ENCODE assay signal across 8 cellular contexts in the genomic region with DNA sequence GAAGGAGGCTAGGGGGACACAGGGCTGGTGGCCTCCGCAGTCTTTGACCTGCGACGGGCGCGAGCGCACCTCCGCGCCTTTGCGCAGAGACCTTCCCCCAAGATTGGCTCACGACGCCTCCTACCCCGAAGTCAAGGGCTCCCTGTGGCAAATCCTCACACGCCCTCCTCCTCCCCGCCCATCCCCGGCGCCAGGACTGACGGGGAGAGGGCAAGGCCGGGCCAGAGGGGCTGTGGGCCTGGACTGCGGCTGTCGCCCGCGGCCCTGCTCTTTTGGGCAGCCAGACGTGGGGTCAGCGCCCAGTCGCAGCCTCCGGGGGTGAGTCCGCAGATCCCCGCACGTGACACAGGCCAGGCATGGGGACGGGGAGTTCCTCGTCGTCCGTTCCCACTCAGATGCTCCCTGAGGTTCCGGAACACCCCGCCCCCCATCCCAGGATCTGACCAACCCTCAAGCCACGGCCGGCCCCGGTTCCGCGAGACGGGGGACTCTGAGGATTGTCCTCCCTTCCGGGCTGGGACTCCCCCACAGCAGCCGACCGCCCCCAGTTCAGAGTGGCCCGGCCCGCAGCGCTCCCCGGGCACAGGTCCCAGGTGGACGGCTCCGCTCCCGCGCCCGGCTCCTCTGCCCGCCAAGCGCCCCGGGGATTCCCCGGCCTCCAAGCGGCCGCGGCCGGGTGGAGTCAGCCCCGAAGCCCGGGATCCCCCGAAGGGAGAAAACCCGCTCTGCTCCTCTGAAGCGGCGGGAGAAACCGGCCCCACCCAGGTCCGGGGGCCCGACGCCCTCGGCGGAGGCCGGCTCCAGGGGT.
DNase-seq lines count a peak whose midpoint lies in the region; TF ChIP-seq lines count a peak whose summit lies in the region.

No MANE protein-coding gene starts in this region.

- peak overlapping the region in 18 of 21 experiments; percentile 23 to 88 (median 77) for H3K27ac ChIP-seq in skin epidermis

- no peaks in the 10 kb centered on the region for H3K9me3 ChIP-seq in HAP-1

- H3K36me3 ChIP-seq in HAP-1 (replicated peaks), result no peaks in the 10 kb centered on the region; the same call in 1 of the 2 replicates

- no peaks in the 10 kb centered on the region for H3K27me3 ChIP-seq in HAP-1 (ENCODE audit: low read depth)

- peak overlapping the region; percentile 58 for H3K4me3 ChIP-seq in HAP-1
- H3K4me3 ChIP-seq in NB4 (ENCODE audit: low read depth, low read length), result peak overlapping the region; percentile 49
- H3K4me3 ChIP-seq in skin epidermis, result peak overlapping the region; percentile 44 to 69 (median 55)

- no peak for TF ChIP-seq CTCF in GM10266 (IDR thresholded peaks at IDR 0.05; ENCODE audit: control insufficient read depth, insufficient read depth, low read depth, missing control alignments)
- no peak for TF ChIP-seq CTCF in NB4 (IDR thresholded peaks at IDR 0.05; ENCODE audit: low read depth, low read length)

- DNase-seq in GM10266 (ENCODE audit: extremely low spot score), result peak; percentile 81
- DNase-seq in HAP-1 (ENCODE audit: low spot score in 2 of 2), result no peak
- DNase-seq in NB4 (ENCODE audit: low read depth), result peak; percentile 62
- DNase-seq in activated naive CD4-positive, alpha-beta T cell treated with Interleukin-2 at 50 U/mL for 16 hours, result peak; percentile 54
- peak; percentile 66 for DNase-seq in hepatic stellate cell (ENCODE audit: low spot score)
- no peak for DNase-seq in pons (ENCODE audit: low spot score)
- DNase-seq in midbrain (lab: John Stamatoyannopoulos, UW), result no peak

- in situ Hi-C loops in HAP-1 (cut with MboI; ENCODE audit: low sequenced_read_pairs), result no loop called here

- no peak for TF ChIP-seq POLR2A in NB4 (IDR thresholded peaks at IDR 0.05; ENCODE audit: extremely low read depth, insufficient read length)

- H3K4me1 ChIP-seq in HAP-1, result peaks cover 6% of the 10 kb centered on the region; the same call in 1 of the 2 replicates

Comparison
In these comparisons a context has a peak if more than half of its experiments do, and no peak if none do; other contexts are left out.
1. DNase-seq: peak in GM10266 (single experiment), NB4 (single experiment), activated naive CD4-positive, alpha-beta T cell treated with Interleukin-2 at 50 U/mL for 16 hours (single experiment) and hepatic stellate cell (single experiment); none in HAP-1 (0 of 2), pons (single experiment) and midbrain (single experiment).
2. Peak in every context shown above with its lines, with median percentiles within 50 percentile points of each other: H3K4me3 ChIP-seq.